In the genomic region with DNA sequence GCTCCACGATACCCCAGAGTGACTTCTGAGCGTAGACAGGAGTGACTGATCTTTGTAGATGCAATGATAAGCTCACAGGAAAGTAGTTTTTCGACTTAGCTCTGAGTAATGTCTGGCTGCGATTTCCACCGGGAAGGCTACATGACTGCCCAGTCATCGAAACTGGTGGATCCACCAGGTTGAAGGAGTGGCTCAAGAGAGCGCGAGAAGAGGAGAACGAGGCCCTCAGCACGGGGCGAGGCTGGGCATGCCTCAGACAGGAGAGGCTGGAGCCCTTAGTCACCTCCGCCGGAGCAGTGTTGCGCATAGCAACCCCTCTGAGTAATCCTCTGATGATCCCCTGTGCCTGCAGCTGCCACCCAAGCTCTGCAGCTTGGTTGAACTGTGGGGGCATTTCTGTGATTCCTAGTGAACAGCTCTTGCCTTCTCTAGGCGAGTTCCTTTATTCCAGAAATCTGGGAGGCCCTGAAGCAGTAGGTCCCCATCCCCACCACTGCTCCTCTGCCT, we compare ENCODE assay signal across 8 cellular contexts. TPM values are rescaled to one million over a fixed set of nuclear protein-coding genes. Genes with fewer than 3 reads are reported as not detected.
DNase-seq lines count a peak whose midpoint lies in the region; ATAC-seq and TF ChIP-seq lines count a peak whose summit lies in the region.

No MANE protein-coding gene starts in this region.

- peak overlapping the region; percentile 100 for H2BK5ac ChIP-seq in IMR-90 (ENCODE audit: low read depth, low read length, poor library complexity, severe bottlenecking)

- peak overlapping the region; percentile 92; the same call in 2 of the 3 replicates for H2BK15ac ChIP-seq in IMR-90 (ENCODE audit: low read depth, low read length)

- H3K36me3 Mint-ChIP-seq in CD4-positive, alpha-beta memory T cell: peaks cover 37 to 50% of the 10 kb centered on the region in 2 donors
- H3K36me3 Mint-ChIP-seq in activated T-helper 2 cell treated with anti-CD3 and anti-CD28 coated beads, Interferon-gamma antibody, Interleukin-2, Interleukin-4, amounts not matched to agents 10 μg/mL and 5 μg/mL and 100 μg/mL, durations not matched to agents 14 hours and 24 hours and 36 hours (ENCODE audit: low read depth): peaks cover 56% of the 10 kb centered on the region
- H3K36me3 Mint-ChIP-seq in immature natural killer cell: peaks cover 6 to 24% (median 21%) of the 10 kb centered on the region in 3 donors

- peak overlapping the region; percentile 39 for H3K4me2 ChIP-seq in IMR-90 (ENCODE audit: low read depth, low read length)

- peak overlapping the region; percentile 78 for H4K5ac ChIP-seq in IMR-90 (ENCODE audit: low read depth, low read length)

- in situ Hi-C loops in IMR-90 (cut with MboI; ENCODE audit: low sequenced_read_pairs) (loop anchor here (25.0 kb wide), 1 partner anchor 607 kb away; no protein-coding TSS in a partner anchor), GM13976 (cut with MboI; ENCODE audit: low sequenced_read_pairs, unreplicated experiment) (loop anchor here (25.0 kb wide), 2 partner anchors 293 to 307 kb away; no protein-coding TSS in a partner anchor), KBM-7 (cut with MboI; ENCODE audit: low pct_unique_long_range_greater_than_20kb, low sequenced_read_pairs) (loop anchor here (25.0 kb wide), 1 partner anchor 157 kb away; no protein-coding TSS in a partner anchor)

- H3K4me3 ChIP-seq in CD4-positive, alpha-beta memory T cell (ENCODE audit: low read length in 2 of 2): no peak overlapping the region
- H3K4me3 ChIP-seq in IMR-90 (ENCODE audit: insufficient read depth, low read depth, low read length) (no peak overlapping the region), left lung (no peak overlapping the region)

- peak overlapping the region; percentile 85 for H4K91ac ChIP-seq in IMR-90 (ENCODE audit: insufficient read depth, low read depth, low read length)

- intact Hi-C loops in CD4-positive, alpha-beta memory T cell (cut with micrococcal nuclease): no loop called here
- intact Hi-C loops in IMR-90 (cut with micrococcal nuclease) (no loop called here), left lung (cut with DNase I) (loop anchor here in 1 of 2 donors (5.0 to 10.0 kb wide), 2 partner anchors 157 to 295 kb away; no protein-coding TSS in a partner anchor)
- intact Hi-C loops in activated T-helper 2 cell treated with anti-CD3 and anti-CD28 coated beads, Interferon-gamma antibody, Interleukin-2, Interleukin-4, amounts not matched to agents 10 μg/mL and 5 μg/mL and 100 μg/mL, durations not matched to agents 14 hours and 24 hours and 36 hours (cut with micrococcal nuclease): no loop called here

- H4K8ac ChIP-seq in IMR-90 (ENCODE audit: low read depth in 2 of 2, low read length in 2 of 2): peak overlapping the region; percentile 83 to 96

- CTCF ChIA-PET in CD4-positive, alpha-beta memory T cell (lab: Charles Lee; ENCODE audit: partially characterized antibody): interaction anchor here (0.9 to 10.5 kb wide), 5 partner anchors 9 to 297 kb away, joined by 3 to 134 read pairs (median 4); no protein-coding TSS in a partner anchor
- CTCF ChIA-PET in IMR-90 (lab: Yijun Ruan, JAX): interaction anchor here (1.0 to 1.6 kb wide), 3 partner anchors 29 to 277 kb away, joined by 3 to 4 read pairs (median 3); no protein-coding TSS in a partner anchor

- H3K4me1 Mint-ChIP-seq in CD4-positive, alpha-beta memory T cell: peaks cover 37 to 73% (median 51%) of the 10 kb centered on the region in 4 donors
- H3K4me1 Mint-ChIP-seq in activated T-helper 2 cell treated with anti-CD3 and anti-CD28 coated beads, Interferon-gamma antibody, Interleukin-2, Interleukin-4, amounts not matched to agents 10 μg/mL and 5 μg/mL and 100 μg/mL, durations not matched to agents 14 hours and 24 hours and 36 hours (ENCODE audit: low read depth): peaks cover 18% of the 10 kb centered on the region
- peaks cover 9 to 38% of the 10 kb centered on the region in 2 donors for H3K4me1 Mint-ChIP-seq in immature natural killer cell

- H3K79me1 ChIP-seq in IMR-90 (ENCODE audit: low read depth in 1 of 2, low read length in 2 of 2): peaks cover 30 to 79% of the 10 kb centered on the region in 2 experiments

- peak overlapping the region; percentile 94 for H2BK120ac ChIP-seq in IMR-90 (ENCODE audit: low read depth, low read length)

- peak overlapping the region; percentile 94 for H2AK9ac ChIP-seq in IMR-90 (replicated peaks; ENCODE audit: low read depth, low read length, poor library complexity)

- H3K4ac ChIP-seq in IMR-90 (ENCODE audit: low read depth, low read length): peak overlapping the region; percentile 98

- peak overlapping the region; percentile 93 for H3K14ac ChIP-seq in IMR-90 (replicated peaks; ENCODE audit: low read depth, low read length)

- peaks cover 37% of the 10 kb centered on the region for H3K4me1 ChIP-seq in CD4-positive, alpha-beta memory T cell (ENCODE audit: insufficient read depth, low read length)
- H3K4me1 ChIP-seq in IMR-90 (ENCODE audit: control insufficient read depth, insufficient read depth, low read length): peaks cover 14% of the 10 kb centered on the region
- H3K4me1 ChIP-seq in left lung: peaks cover 0 to 38% of the 10 kb centered on the region in 2 donors

- H3K9me3 Mint-ChIP-seq in CD4-positive, alpha-beta memory T cell: no peaks in the 10 kb centered on the region
- H3K9me3 Mint-ChIP-seq in activated T-helper 2 cell treated with anti-CD3 and anti-CD28 coated beads, Interferon-gamma antibody, Interleukin-2, Interleukin-4, amounts not matched to agents 10 μg/mL and 5 μg/mL and 100 μg/mL, durations not matched to agents 14 hours and 24 hours and 36 hours: no peaks in the 10 kb centered on the region
- no peaks in the 10 kb centered on the region for H3K9me3 Mint-ChIP-seq in immature natural killer cell

- no peaks in the 10 kb centered on the region for H3K27me3 Mint-ChIP-seq in CD4-positive, alpha-beta memory T cell
- H3K27me3 Mint-ChIP-seq in activated T-helper 2 cell treated with anti-CD3 and anti-CD28 coated beads, Interferon-gamma antibody, Interleukin-2, Interleukin-4, amounts not matched to agents 10 μg/mL and 5 μg/mL and 100 μg/mL, durations not matched to agents 14 hours and 24 hours and 36 hours (ENCODE audit: low read depth): no peaks in the 10 kb centered on the region
- peaks cover 0 to 5% (median 2%) of the 10 kb centered on the region in 3 donors for H3K27me3 Mint-ChIP-seq in immature natural killer cell (ENCODE audit: low read depth in 3 of 3)

- H3K27ac Mint-ChIP-seq in CD4-positive, alpha-beta memory T cell: peak overlapping the region; percentile 50 to 78 (median 68)
- peak overlapping the region; percentile 14 for H3K27ac Mint-ChIP-seq in activated T-helper 2 cell treated with anti-CD3 and anti-CD28 coated beads, Interferon-gamma antibody, Interleukin-2, Interleukin-4, amounts not matched to agents 10 μg/mL and 5 μg/mL and 100 μg/mL, durations not matched to agents 14 hours and 24 hours and 36 hours
- H3K27ac Mint-ChIP-seq in immature natural killer cell: peak overlapping the region in 1 of 6 donors; percentile 49

- H2AFZ ChIP-seq in IMR-90 (replicated peaks; ENCODE audit: low read length, poor library complexity): peak overlapping the region; percentile 56

- TF ChIP-seq RAD21 in IMR-90 (IDR thresholded peaks at IDR 0.05; ENCODE audit: low read length): peak; percentile 27

- H3K4me3 Mint-ChIP-seq in CD4-positive, alpha-beta memory T cell: peak overlapping the region in 2 of 8 donors; percentile 16 to 51
- no peak overlapping the region for H3K4me3 Mint-ChIP-seq in activated T-helper 2 cell treated with anti-CD3 and anti-CD28 coated beads, Interferon-gamma antibody, Interleukin-2, Interleukin-4, amounts not matched to agents 10 μg/mL and 5 μg/mL and 100 μg/mL, durations not matched to agents 14 hours and 24 hours and 36 hours (ENCODE audit: low read depth)
- no peak overlapping the region for H3K4me3 Mint-ChIP-seq in immature natural killer cell

- DNase-seq in CD4-positive, alpha-beta memory T cell: no peak
- DNase-seq in IMR-90 (peak; percentile 98), left lung (peak; percentile 89 to 90), cortex of kidney (lab: John Stamatoyannopoulos, UW) (no peak), GM13976 (ENCODE audit: low spot score) (no peak), KBM-7 (no peak), immature natural killer cell (no peak)
- no peak for DNase-seq in activated T-helper 2 cell treated with anti-CD3 and anti-CD28 coated beads, Interferon-gamma antibody, Interleukin-2, Interleukin-4, amounts not matched to agents 10 μg/mL and 5 μg/mL and 100 μg/mL, durations not matched to agents 14 hours and 24 hours and 36 hours (ENCODE audit: low spot score)

- H3K23ac ChIP-seq in IMR-90 (ENCODE audit: low read depth, low read length): peak overlapping the region; percentile 94

- H3K9me1 ChIP-seq in IMR-90 (ENCODE audit: insufficient read depth, low read length): peaks cover 9% of the 10 kb centered on the region

- H3K56ac ChIP-seq in IMR-90 (ENCODE audit: extremely low read depth, insufficient read depth, low read length): peak overlapping the region; percentile 85

- 34% methylated on average over 5 of the region's 15 CpGs; no CpG with 5 or more reads in 1 of the 2 experiments for WGBS in IMR-90 (ENCODE audit: extremely low coverage in 2 of 2, insufficient read length in 1 of 2), 2 experiments

- peak; percentile 60; the same call in 1 of the 2 replicates for TF ChIP-seq POLR2A in IMR-90 (IDR thresholded peaks at IDR 0.05; ENCODE audit: low read depth, low read length)

- H4K20me1 ChIP-seq in IMR-90 (ENCODE audit: insufficient read depth, low read length): peaks cover 4% of the 10 kb centered on the region

- peak overlapping the region; percentile 95 for H2BK20ac ChIP-seq in IMR-90 (ENCODE audit: low read depth, low read length)

- dilution Hi-C loops in IMR-90 (cut with HindIII; ENCODE audit: low sequenced_read_pairs, unreplicated experiment): no loop called here

- H3K18ac ChIP-seq in IMR-90 (ENCODE audit: low read depth, low read length): peak overlapping the region; percentile 34

- ATAC-seq in IMR-90 (ENCODE audit: low read depth) (peak; percentile 96), left lung (peak; percentile 94)

- H3K9ac ChIP-seq in IMR-90 (ENCODE audit: low read depth, low read length): peak overlapping the region; percentile 9

- no peak overlapping the region for H3K27ac ChIP-seq in CD4-positive, alpha-beta memory T cell (ENCODE audit: low read depth, low read length)
- H3K27ac ChIP-seq in IMR-90 (ENCODE audit: insufficient read depth, low read length) (peak overlapping the region; percentile 83), left lung (peak overlapping the region; percentile 74 to 81)

- no peaks in the 10 kb centered on the region for H3K27me3 ChIP-seq in CD4-positive, alpha-beta memory T cell (ENCODE audit: insufficient read depth, low read length)
- no peaks in the 10 kb centered on the region for H3K27me3 ChIP-seq in IMR-90 (ENCODE audit: control insufficient read depth, insufficient read depth, low read length)
- no peaks in the 10 kb centered on the region for H3K27me3 ChIP-seq in left lung

- peaks cover 8% of the 10 kb centered on the region for H3K36me3 ChIP-seq in CD4-positive, alpha-beta memory T cell (ENCODE audit: insufficient read depth, low read length)
- H3K36me3 ChIP-seq in IMR-90 (ENCODE audit: control insufficient read depth, insufficient read depth, low read length) (peaks cover 9% of the 10 kb centered on the region; the same call in 1 of the 2 replicates), left lung (peaks cover 0 to 35% of the 10 kb centered on the region in 2 donors)

- H2AK5ac ChIP-seq in IMR-90 (ENCODE audit: low read depth, low read length): peak overlapping the region; percentile 87

- TF ChIP-seq CTCF in IMR-90 (conservative IDR thresholded peaks at IDR 0.05; ENCODE audit: low read depth, low read length) (no peak), left lung (IDR thresholded peaks at IDR 0.05) (no peak), GM13976 (IDR thresholded peaks at IDR 0.05; ENCODE audit: borderline replicate concordance, control extremely low read depth, extremely low read depth, insufficient read depth, missing control alignments) (no peak)

- BruUV-seq in IMR-90 (replicated peaks; lab: Mats Ljungman, UMichigan): no TSS peak

- POLR2A ChIA-PET in CD4-positive, alpha-beta memory T cell (lab: Charles Lee; ENCODE audit: partially characterized antibody): interaction anchor here (1.2 kb wide), 1 partner anchor 179 kb away, joined by 3 read pairs; no protein-coding TSS in a partner anchor
- POLR2A ChIA-PET in IMR-90 (lab: Charles Lee; ENCODE audit: unreplicated experiment): interaction anchor here (0.6 kb wide), 1 partner anchor 181 kb away, joined by 3 read pairs; a partner anchor contains a TSS

- H3K9me3 ChIP-seq in CD4-positive, alpha-beta memory T cell (ENCODE audit: control insufficient read depth in 1 of 2, low read length in 2 of 2): no peaks in the 10 kb centered on the region
- H3K9me3 ChIP-seq in IMR-90 (ENCODE audit: control insufficient read depth, insufficient read depth, low read length): no peaks in the 10 kb centered on the region
- no peaks in the 10 kb centered on the region for H3K9me3 ChIP-seq in left lung

RNA-seq across cellular contexts. Expression of a gene that starts 25.6 kb away (rescaled TPM):
- total RNA-seq in CD4-positive, alpha-beta memory T cell: 10 to 100 TPM; 56.4 to 56.5 TPM
- 10 to 100 TPM; 20.8 to 56.5 TPM for polyA plus RNA-seq in CD4-positive, alpha-beta memory T cell
- 14.5 and 20.0 TPM in 2 replicates for total RNA-seq in IMR-90 (2012; rRNA removed)
- 27.5 and 35.7 TPM in 2 replicates for polyA plus RNA-seq in IMR-90 (2012; rRNA removed)
- polyA plus RNA-seq in IMR-90 (2012; cell fraction: cytosol; rRNA removed): 10.7 and 23.4 TPM in 2 replicates
- 9.2 and 14.8 TPM in 2 replicates for polyA plus RNA-seq in IMR-90 (2012; cell fraction: nucleus; rRNA removed; ENCODE audit: low replicate concordance)
- 37.0 and 39.7 TPM in 2 replicates for total RNA-seq in activated T-helper 2 cell treated with anti-CD3 and anti-CD28 coated beads, Interferon-gamma antibody, Interleukin-2, Interleukin-4, amounts not matched to agents 10 μg/mL and 5 μg/mL and 100 μg/mL, durations not matched to agents 14 hours and 24 hours and 36 hours
- 10 to 100 TPM; 39.1 to 55.1 TPM for total RNA-seq in left lung
- polyA plus RNA-seq in immature natural killer cell: 10 to 100 TPM in 1 of 3 donors, 1 to 10 TPM in 2; 4.7 to 21.7 (median 6.9) TPM

Comparison
In these comparisons a context has a peak if more than half of its experiments do, and no peak if none do; other contexts are left out.
1. DNase-seq: peak in IMR-90 (single experiment) and left lung (2 of 2); none in CD4-positive, alpha-beta memory T cell (0 of 5), activated T-helper 2 cell treated with anti-CD3 and anti-CD28 coated beads, Interferon-gamma antibody, Interleukin-2, Interleukin-4, amounts not matched to agents 10 μg/mL and 5 μg/mL and 100 μg/mL, durations not matched to agents 14 hours and 24 hours and 36 hours (single experiment), cortex of kidney (single experiment), GM13976 (single experiment), KBM-7 (single experiment) and immature natural killer cell (0 of 3).